Comparison of ENCODE assay signal across 9 cellular contexts in genomic region chrX:153334654-153335295, GRCh38. TPM values are rescaled to one million over a fixed set of nuclear protein-coding genes. Genes with fewer than 3 reads are reported as not detected.
DNase-seq lines count a peak whose midpoint lies in the region; ATAC-seq and TF ChIP-seq lines count a peak whose summit lies in the region.
"Had no signal": no experiment of that assay in that cellular context is flagged by ENCODE, and none has a peak within 500 bp of the region (broad histone marks: within the 10 kb centered on the region; RNA-seq: fewer than 3 reads in every experiment).

No MANE protein-coding gene starts in this region.

- POLR2A ChIA-PET in naive thymus-derived CD8-positive, alpha-beta T cell (lab: Charles Lee): interaction anchor here (1.2 to 2.2 kb wide), 2 partner anchors 8 to 10 kb away, joined by 4 to 7 read pairs; no protein-coding TSS in a partner anchor

- peaks cover 15% of the 10 kb centered on the region for H3K4me1 ChIP-seq in KMS-11 (ENCODE audit: low read depth, poor library complexity, severe bottlenecking)

- no peaks in the 10 kb centered on the region for H4K20me1 ChIP-seq in KMS-11 (ENCODE audit: insufficient read depth)

- no peaks in the 10 kb centered on the region for H3K27me3 Mint-ChIP-seq in naive thymus-derived CD8-positive, alpha-beta T cell

- peak overlapping the region; percentile 70 for H3K9ac ChIP-seq in KMS-11

- no peaks in the 10 kb centered on the region for H3K36me3 ChIP-seq in KMS-11 (ENCODE audit: insufficient read depth)

- peaks cover 15 to 49% (median 46%) of the 10 kb centered on the region in 4 donors for H3K4me1 Mint-ChIP-seq in naive thymus-derived CD8-positive, alpha-beta T cell

- TF ChIP-seq CTCF in AG10803 (conservative IDR thresholded peaks at IDR 0.05; ENCODE audit: low read length) (no peak), KMS-11 (conservative IDR thresholded peaks at IDR 0.05; ENCODE audit: low read depth, low read length) (no peak)

- H3K9me3 Mint-ChIP-seq in naive thymus-derived CD8-positive, alpha-beta T cell: no peaks in the 10 kb centered on the region

- H2AFZ ChIP-seq in KMS-11 (ENCODE audit: low read depth): 0 out of 2 replicates have a peak overlapping the region, but pooled peaks have one; percentile 64

- no peaks in the 10 kb centered on the region for H3K79me2 ChIP-seq in KMS-11 (ENCODE audit: insufficient read depth, low read depth)

- H3K4me2 ChIP-seq in KMS-11: peak overlapping the region; percentile 45; the same call in 1 of the 2 replicates

- ATAC-seq in naive thymus-derived CD8-positive, alpha-beta T cell: no peak
- no peak for ATAC-seq in HG03378 (IDR thresholded peaks at IDR 0.05; ENCODE audit: unreplicated experiment)
- ATAC-seq in GM18520 (IDR thresholded peaks at IDR 0.05; ENCODE audit: unreplicated experiment): no peak
- ATAC-seq in HG02885 (IDR thresholded peaks at IDR 0.05; ENCODE audit: poor library complexity, unreplicated experiment): no peak

- peak overlapping the region; percentile 27 to 95 (median 86) for H3K27ac Mint-ChIP-seq in naive thymus-derived CD8-positive, alpha-beta T cell

- H3K4me3 Mint-ChIP-seq in naive thymus-derived CD8-positive, alpha-beta T cell: peak overlapping the region; percentile 77 to 93 (median 82)

- H3K27me3 ChIP-seq in KMS-11 (ENCODE audit: insufficient read depth, low read depth): no peaks in the 10 kb centered on the region

- H3K36me3 Mint-ChIP-seq in naive thymus-derived CD8-positive, alpha-beta T cell: peaks cover 0 to 16% (median 5%) of the 10 kb centered on the region in 3 donors

- H3K4me3 ChIP-seq in AG10803 (ENCODE audit: low read length) (peak overlapping the region; percentile 72), KMS-11 (IDR thresholded peaks at IDR 0.05; ENCODE audit: insufficient read depth, low read depth, low read length) (no peak overlapping the region)

- no peak overlapping the region for H3K27ac ChIP-seq in KMS-11
- H3K27ac ChIP-seq in cingulate gyrus (ENCODE audit: low read depth, low read length): peak overlapping the region; percentile 39

- DNase-seq in AG10803 (ENCODE audit: low read depth): no peak
- DNase-seq in naive thymus-derived CD8-positive, alpha-beta T cell: no peak
- no peak for DNase-seq in GM19238 (ENCODE audit: insufficient read length, low spot score)

RNA-seq across cellular contexts. Expression of gene ZNF275, which starts 0.8 kb away (rescaled TPM):
- 10 to 100 TPM; 14.8 to 17.1 TPM for total RNA-seq in naive thymus-derived CD8-positive, alpha-beta T cell
- 1 to 10 TPM; 4.8 to 7.5 (median 5.0) TPM for polyA plus RNA-seq in naive thymus-derived CD8-positive, alpha-beta T cell

RNA-seq across cellular contexts. Expression of gene PNMA6F, which starts 13.2 kb away (rescaled TPM):
- total RNA-seq in naive thymus-derived CD8-positive, alpha-beta T cell: not detected
- not detected for polyA plus RNA-seq in naive thymus-derived CD8-positive, alpha-beta T cell
- total RNA-seq: myocyte had no signal
